Comparison of ENCODE assay signal across 9 cellular contexts in the genomic region with DNA sequence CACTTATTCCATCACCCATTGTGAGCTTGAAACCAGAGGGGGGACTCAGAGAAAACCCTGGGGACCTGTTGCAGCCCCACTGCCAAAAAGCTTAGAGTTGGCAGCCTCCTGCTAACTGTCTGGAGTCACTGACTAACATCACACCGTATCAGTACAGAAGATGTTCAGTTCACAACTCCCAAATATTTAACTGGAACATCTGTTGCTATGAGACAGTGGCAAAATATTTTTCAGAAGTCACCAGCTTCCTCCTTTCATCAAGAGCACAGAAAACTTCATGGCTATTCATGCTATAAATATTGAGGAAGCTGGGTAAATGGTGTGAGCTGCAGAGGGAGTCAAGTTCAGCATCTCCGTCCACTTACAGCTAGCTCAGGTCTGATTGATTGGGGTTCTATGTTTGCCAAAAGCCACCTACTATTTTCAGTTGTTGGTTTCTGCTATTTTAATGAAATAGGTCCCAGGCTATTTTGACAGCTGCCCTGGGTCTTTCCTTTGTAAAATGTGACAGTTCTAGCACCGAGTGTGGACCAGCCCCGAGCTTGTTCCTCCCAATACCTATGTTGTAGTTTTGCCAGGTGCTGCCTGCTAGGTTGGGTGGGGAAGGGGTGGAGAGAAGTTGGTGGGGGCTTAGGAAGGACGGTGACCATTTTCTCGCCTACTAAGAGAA. TPM values are rescaled to one million over a fixed set of nuclear protein-coding genes. Genes with fewer than 3 reads are reported as not detected.
DNase-seq lines count a peak whose midpoint lies in the region; ATAC-seq, FAIRE-seq and TF ChIP-seq lines count a peak whose summit lies in the region.
"Had no signal": no experiment of that assay in that cellular context is flagged by ENCODE, and none has a peak within 500 bp of the region (broad histone marks: within the 10 kb centered on the region; RNA-seq: fewer than 3 reads in every experiment).

No MANE protein-coding gene starts in this region.

- WGBS in A549 (ENCODE audit: missing lambda C conversion rate), result 90% methylated on average over 6 of the region's 6 CpGs

- H3K27ac ChIP-seq in A549, result no peak overlapping the region
- H3K27ac ChIP-seq in cingulate gyrus (ENCODE audit: low read depth, low read length), result peak overlapping the region; percentile 23

- H3K4me3 Mint-ChIP-seq in IgD-negative memory B cell, result peak overlapping the region in 3 of 4 donors; percentile 25 to 86 (median 74)
- H3K4me3 Mint-ChIP-seq in natural killer cell treated with Interleukin-12 subunit alpha and Interleukin-12 subunit beta and Interleukin-15 and Interleukin-18, amount 100 ng/mL, for 72 hours, result no peak overlapping the region
- H3K4me3 Mint-ChIP-seq in activated naive CD4-positive, alpha-beta T cell treated with anti-CD3 and anti-CD28 coated beads for 36 hours, result no peak overlapping the region

- intact Hi-C loops in activated naive CD4-positive, alpha-beta T cell treated with anti-CD3 and anti-CD28 coated beads for 36 hours (cut with micrococcal nuclease), result no loop called here

- no peak for TF ChIP-seq EP300 in A549 (IDR thresholded peaks at IDR 0.05)

- H3K4me1 ChIP-seq in A549, result no peaks in the 10 kb centered on the region

- H3K27ac Mint-ChIP-seq in IgD-negative memory B cell, result peak overlapping the region; percentile 32 to 88 (median 40)
- no peak overlapping the region for H3K27ac Mint-ChIP-seq in natural killer cell treated with Interleukin-12 subunit alpha and Interleukin-12 subunit beta and Interleukin-15 and Interleukin-18, amount 100 ng/mL, for 72 hours
- no peak overlapping the region for H3K27ac Mint-ChIP-seq in activated naive CD4-positive, alpha-beta T cell treated with anti-CD3 and anti-CD28 coated beads for 36 hours

- no peak for TF ChIP-seq RAD21 in A549 (conservative IDR thresholded peaks at IDR 0.05 in 1 of 2, IDR thresholded peaks at IDR 0.05 in 1 of 2)

- DNase-seq in A549 (ENCODE audit: low read depth in 1 of 2, low spot score in 1 of 2) (peak in 1 of 2 experiments; percentile 33), lung microvascular endothelial cell (ENCODE audit: low read depth in 2 of 2) (peak; percentile 64 to 68), NCI-H446 treated with DMSO at 0.1 percent for 48 hours (lab: John Stamatoyannopoulos, UW) (no peak)
- no peak for DNase-seq in natural killer cell treated with Interleukin-12 subunit alpha and Interleukin-12 subunit beta and Interleukin-15 and Interleukin-18, amount 100 ng/mL, for 72 hours (ENCODE audit: low spot score)
- no peak for DNase-seq in activated naive CD4-positive, alpha-beta T cell treated with anti-CD3 and anti-CD28 coated beads for 36 hours
- DNase-seq: NCI-H2227 treated with DMSO at 0.1 percent for 48 hours had no signal

- no peak overlapping the region for H3K4me3 ChIP-seq in A549

- H3K4me2 ChIP-seq in A549, result no peak overlapping the region

- no peak for TF ChIP-seq CTCF in A549 (IDR thresholded peaks at IDR 0.05)

- no peak for FAIRE-seq in A549 (lab: Jason Lieb, UNC)

- POLR2A ChIA-PET in A549 (lab: Yijun Ruan, JAX), result interaction anchor here (2.0 kb wide), 1 partner anchor 59 kb away, joined by 6 read pairs; the partner anchor contains the start of gene AFG3L2

- CTCF ChIA-PET in A549 (lab: Yijun Ruan, JAX), result interaction anchor here (0.7 to 4.2 kb wide), 4 partner anchors 10 to 576 kb away, joined by 3 to 25 read pairs (median 4); no protein-coding TSS in a partner anchor
- CTCF ChIA-PET in activated naive CD4-positive, alpha-beta T cell treated with anti-CD3 and anti-CD28 coated beads for 36 hours (lab: Charles Lee), result interaction anchor here (1.0 to 2.1 kb wide), 3 partner anchors 8 to 343 kb away, joined by 3 to 15 read pairs (median 3); no protein-coding TSS in a partner anchor

- TF ChIP-seq POLR2A in A549 (IDR thresholded peaks at IDR 0.05; ENCODE audit: low read length), result no peak

- ATAC-seq in A549 (peak; percentile 48 to 51; a peak in 3 of 6 replicates), GM18867 (IDR thresholded peaks at IDR 0.05; ENCODE audit: unreplicated experiment) (no peak)
- no peak for ATAC-seq in natural killer cell treated with Interleukin-12 subunit alpha and Interleukin-12 subunit beta and Interleukin-15 and Interleukin-18, amount 100 ng/mL, for 72 hours

- H3K9me3 ChIP-seq in A549, result no peaks in the 10 kb centered on the region

- peaks cover 37 to 44% (median 38%) of the 10 kb centered on the region in 3 donors for H3K4me1 Mint-ChIP-seq in IgD-negative memory B cell
- no peaks in the 10 kb centered on the region for H3K4me1 Mint-ChIP-seq in natural killer cell treated with Interleukin-12 subunit alpha and Interleukin-12 subunit beta and Interleukin-15 and Interleukin-18, amount 100 ng/mL, for 72 hours (ENCODE audit: low read depth in 2 of 2)
- H3K4me1 Mint-ChIP-seq in activated naive CD4-positive, alpha-beta T cell treated with anti-CD3 and anti-CD28 coated beads for 36 hours (ENCODE audit: low read depth), result no peaks in the 10 kb centered on the region

- peaks cover 0 to 5% (median 0%) of the 10 kb centered on the region in 3 donors for H3K9me3 Mint-ChIP-seq in IgD-negative memory B cell
- H3K9me3 Mint-ChIP-seq in natural killer cell treated with Interleukin-12 subunit alpha and Interleukin-12 subunit beta and Interleukin-15 and Interleukin-18, amount 100 ng/mL, for 72 hours, result no peaks in the 10 kb centered on the region
- H3K9me3 Mint-ChIP-seq in activated naive CD4-positive, alpha-beta T cell treated with anti-CD3 and anti-CD28 coated beads for 36 hours, result no peaks in the 10 kb centered on the region

- H3K27me3 Mint-ChIP-seq in IgD-negative memory B cell, result no peaks in the 10 kb centered on the region
- H3K27me3 Mint-ChIP-seq in natural killer cell treated with Interleukin-12 subunit alpha and Interleukin-12 subunit beta and Interleukin-15 and Interleukin-18, amount 100 ng/mL, for 72 hours, result no peaks in the 10 kb centered on the region
- H3K27me3 Mint-ChIP-seq in activated naive CD4-positive, alpha-beta T cell treated with anti-CD3 and anti-CD28 coated beads for 36 hours (ENCODE audit: low read depth), result no peaks in the 10 kb centered on the region

- peaks cover 2% of the 10 kb centered on the region for H3K36me3 Mint-ChIP-seq in IgD-negative memory B cell
- peaks cover 4% of the 10 kb centered on the region for H3K36me3 Mint-ChIP-seq in natural killer cell treated with Interleukin-12 subunit alpha and Interleukin-12 subunit beta and Interleukin-15 and Interleukin-18, amount 100 ng/mL, for 72 hours
- peaks cover 2% of the 10 kb centered on the region for H3K36me3 Mint-ChIP-seq in activated naive CD4-positive, alpha-beta T cell treated with anti-CD3 and anti-CD28 coated beads for 36 hours (ENCODE audit: low read depth)

TF ChIP-seq in A549, 52 proteins besides CTCF, POLR2A, EP300 and RAD21:
- TF ChIP-seq RFX5 (IDR thresholded peaks at IDR 0.05) (no peak), EHMT2 (IDR thresholded peaks at IDR 0.05; ENCODE audit: low read depth) (no peak), HDAC2 (IDR thresholded peaks at IDR 0.05) (no peak), CHD4 (IDR thresholded peaks at IDR 0.05; ENCODE audit: borderline replicate concordance) (no peak), CEBPB (IDR thresholded peaks at IDR 0.05) (no peak), HEYL (CRISPR knock-in tag; IDR thresholded peaks at IDR 0.05) (no peak), NFE2L2 (conservative IDR thresholded peaks at IDR 0.05; ENCODE audit: low read length) (no peak), ZNF302 (CRISPR knock-in tag; IDR thresholded peaks at IDR 0.05) (no peak), MAZ (IDR thresholded peaks at IDR 0.05; ENCODE audit: borderline replicate concordance, low read depth, low read length) (no peak)

RNA-seq across cellular contexts. Expression of gene TUBB6, which starts 9.8 kb away (rescaled TPM):
- 83.7 and 88.5 TPM in 2 replicates for polyA plus RNA-seq in A549 (2011; rRNA removed)
- 359 and 471 TPM in 2 replicates for polyA plus RNA-seq in A549 (2012; cell fraction: cytosol; rRNA removed)
- 409 and 668 TPM in 2 replicates for polyA plus RNA-seq in A549 (2012; cell fraction: nucleus; rRNA removed)
- polyA plus RNA-seq in A549 (2017; fragmentation: RNase III; extraction: RNeasy Plus Mini Kit Qiagen cat#74134 plus additional on column Dnase treatment), result 235 to 259 TPM (median 235 TPM) in 3 replicates
- 81.7 and 95.6 TPM in 2 replicates for polyA minus RNA-seq in A549 (2011; rRNA and poly(A)+ RNA removed)
- 25.1 TPM for polyA plus RNA-seq in IgD-negative memory B cell
- total RNA-seq in lung microvascular endothelial cell, result 832 and 861 TPM in 2 replicates
- 1 to 10 TPM; 3.7 to 7.3 TPM for total RNA-seq in natural killer cell treated with Interleukin-12 subunit alpha and Interleukin-12 subunit beta and Interleukin-15 and Interleukin-18, amount 100 ng/mL, for 72 hours
- total RNA-seq in activated naive CD4-positive, alpha-beta T cell treated with anti-CD3 and anti-CD28 coated beads for 36 hours, result 1 to 10 TPM; 2.6 to 2.7 TPM

RNA-seq across cellular contexts. Expression of gene AFG3L2, which starts 59.2 kb away (rescaled TPM):
- polyA plus RNA-seq in A549 (2011; rRNA removed) (36.5 and 56.4 TPM in 2 replicates), A549 (2017; fragmentation: RNase III; extraction: RNeasy Plus Mini Kit Qiagen cat#74134 plus additional on column Dnase treatment) (33.7 to 37.8 TPM (median 33.8 TPM) in 3 replicates), IgD-negative memory B cell (27.9 TPM)
- 22.8 and 23.3 TPM in 2 replicates for polyA plus RNA-seq in A549 (2012; cell fraction: cytosol; rRNA removed)
- polyA plus RNA-seq in A549 (2012; cell fraction: nucleus; rRNA removed), result 19.3 and 27.7 TPM in 2 replicates
- polyA minus RNA-seq in A549 (2011; rRNA and poly(A)+ RNA removed), result 25.9 and 28.7 TPM in 2 replicates
- 29.4 and 31.7 TPM in 2 replicates for total RNA-seq in lung microvascular endothelial cell
- 10 to 100 TPM; 45.1 to 74.1 TPM for total RNA-seq in natural killer cell treated with Interleukin-12 subunit alpha and Interleukin-12 subunit beta and Interleukin-15 and Interleukin-18, amount 100 ng/mL, for 72 hours
- total RNA-seq in activated naive CD4-positive, alpha-beta T cell treated with anti-CD3 and anti-CD28 coated beads for 36 hours, result 10 to 100 TPM; 41.8 to 42.9 TPM

Comparison
In these comparisons a context has a peak if more than half of its experiments do, and no peak if none do; other contexts are left out.
1. ATAC-seq: peak in A549 (2 of 2); none in natural killer cell treated with Interleukin-12 subunit alpha and Interleukin-12 subunit beta and Interleukin-15 and Interleukin-18, amount 100 ng/mL, for 72 hours (0 of 2) and GM18867 (single experiment).
2. DNase-seq: peak in lung microvascular endothelial cell (2 of 2); none in natural killer cell treated with Interleukin-12 subunit alpha and Interleukin-12 subunit beta and Interleukin-15 and Interleukin-18, amount 100 ng/mL, for 72 hours (single experiment), activated naive CD4-positive, alpha-beta T cell treated with anti-CD3 and anti-CD28 coated beads for 36 hours (single experiment) and NCI-H446 treated with DMSO at 0.1 percent for 48 hours (single experiment).
3. H3K27ac Mint-ChIP-seq: peak in IgD-negative memory B cell (3 of 3); none in natural killer cell treated with Interleukin-12 subunit alpha and Interleukin-12 subunit beta and Interleukin-15 and Interleukin-18, amount 100 ng/mL, for 72 hours (0 of 2) and activated naive CD4-positive, alpha-beta T cell treated with anti-CD3 and anti-CD28 coated beads for 36 hours (single experiment).
4. H3K4me3 Mint-ChIP-seq: peak in IgD-negative memory B cell (3 of 4); none in natural killer cell treated with Interleukin-12 subunit alpha and Interleukin-12 subunit beta and Interleukin-15 and Interleukin-18, amount 100 ng/mL, for 72 hours (single experiment) and activated naive CD4-positive, alpha-beta T cell treated with anti-CD3 and anti-CD28 coated beads for 36 hours (single experiment).
5. RNA of gene TUBB6, which starts 9.8 kb away (total RNA-seq): 832 to 861 TPM in lung microvascular endothelial cell; 3.7 to 7.3 TPM in natural killer cell treated with Interleukin-12 subunit alpha and Interleukin-12 subunit beta and Interleukin-15 and Interleukin-18, amount 100 ng/mL, for 72 hours and 2.6 to 2.7 TPM in activated naive CD4-positive, alpha-beta T cell treated with anti-CD3 and anti-CD28 coated beads for 36 hours; every median in the first group is over 100 times any median in the second.